ENCODE assay signal across 8 cellular contexts in the genomic region with DNA sequence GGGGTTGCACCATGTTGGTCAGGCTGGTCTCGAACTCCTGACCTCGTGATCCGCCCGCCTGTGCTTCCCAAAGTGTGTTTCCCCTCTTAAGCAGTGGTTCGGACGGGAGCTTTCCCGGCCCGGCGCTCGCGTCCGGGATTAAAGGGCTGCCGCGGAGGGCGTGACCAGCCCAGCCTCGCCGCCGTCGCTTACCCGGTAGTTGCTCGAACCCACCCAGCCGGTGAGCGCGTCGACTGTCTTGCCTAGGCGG. TPM values are rescaled to one million over a fixed set of nuclear protein-coding genes. Genes with fewer than 3 reads are reported as not detected.
A peak's percentile ranks its signal among the peaks of the same experiment; 100 is the strongest.
DNase-seq lines count a peak whose midpoint lies in the region; ATAC-seq and TF ChIP-seq lines count a peak whose summit lies in the region.

No MANE protein-coding gene starts in this region.

- H3K27ac Mint-ChIP-seq in Caco-2 (ENCODE audit: unreplicated experiment), result no peak overlapping the region
- H3K27ac Mint-ChIP-seq in activated CD8-positive, alpha-beta T cell treated with anti-CD3 and anti-CD28 coated beads, Interleukin-2, amount 10 ng/mL, durations not matched to agents 7 days and 5 days, result peak overlapping the region; percentile 91

- H3K9me3 Mint-ChIP-seq in Caco-2 (ENCODE audit: unreplicated experiment), result no peaks in the 10 kb centered on the region
- H3K9me3 Mint-ChIP-seq in activated CD8-positive, alpha-beta T cell treated with anti-CD3 and anti-CD28 coated beads, Interleukin-2, amount 10 ng/mL, durations not matched to agents 7 days and 5 days (ENCODE audit: insufficient read depth), result no peaks in the 10 kb centered on the region

- no peaks in the 10 kb centered on the region for H3K27me3 ChIP-seq in Caco-2 (replicated peaks; ENCODE audit: control insufficient read depth, insufficient read depth, low read length)
- no peaks in the 10 kb centered on the region for H3K27me3 ChIP-seq in foreskin keratinocyte
- no peaks in the 10 kb centered on the region for H3K27me3 ChIP-seq in ovary

- 0 to 1% (median 1%) methylated on average over 25 to 26 of the region's 26 CpGs for WGBS in ovary, 3 donors

- intact Hi-C loops in Caco-2 (cut with micrococcal nuclease; ENCODE audit: unreplicated experiment), result loop anchor here (5.0 to 10.0 kb wide), 3 partner anchors 275 to 583 kb away; a partner anchor contains a TSS
- intact Hi-C loops in ovary (cut with DNase I), result loop anchor here in 2 of 4 donors (5.0 kb wide), 1 partner anchor 80 kb away; no protein-coding TSS in a partner anchor

- H3K4me3 Mint-ChIP-seq in Caco-2 (ENCODE audit: unreplicated experiment), result no peak overlapping the region
- peak overlapping the region; percentile 91 for H3K4me3 Mint-ChIP-seq in activated CD8-positive, alpha-beta T cell treated with anti-CD3 and anti-CD28 coated beads, Interleukin-2, amount 10 ng/mL, durations not matched to agents 7 days and 5 days

- peaks cover 11% of the 10 kb centered on the region for H3K36me3 Mint-ChIP-seq in Caco-2 (ENCODE audit: insufficient read depth, unreplicated experiment)
- no peaks in the 10 kb centered on the region for H3K36me3 Mint-ChIP-seq in activated CD8-positive, alpha-beta T cell treated with anti-CD3 and anti-CD28 coated beads, Interleukin-2, amount 10 ng/mL, durations not matched to agents 7 days and 5 days (ENCODE audit: low read depth)

- DNase-seq in Caco-2 (peak; percentile 78 to 81), HT-29 (ENCODE audit: low spot score) (peak; percentile 59), foreskin keratinocyte (peak in 1 of 2 donors; percentile 39), ovary (peak in 4 of 5 donors; percentile 59 to 79 (median 70)), cortex of kidney (lab: John Stamatoyannopoulos, UW) (no peak), DMS153 (lab: John Stamatoyannopoulos, UW) (no peak)
- peak; percentile 71 for DNase-seq in activated CD8-positive, alpha-beta T cell treated with anti-CD3 and anti-CD28 coated beads, Interleukin-2, amount 10 ng/mL, durations not matched to agents 7 days and 5 days

- peak; percentile 65 for ATAC-seq in GM21390 (IDR thresholded peaks at IDR 0.05; ENCODE audit: unreplicated experiment)
- peak; percentile 73 for ATAC-seq in activated CD8-positive, alpha-beta T cell treated with anti-CD3 and anti-CD28 coated beads, Interleukin-2, amount 10 ng/mL, durations not matched to agents 7 days and 5 days
- peak; percentile 77 for ATAC-seq in foreskin keratinocyte

- TF ChIP-seq CTCF in Caco-2 (IDR thresholded peaks at IDR 0.05; ENCODE audit: insufficient read depth in 1 of 2, low read depth in 1 of 2, low read length in 1 of 2, severe bottlenecking in 1 of 2, unreplicated experiment in 1 of 2) (no peak), foreskin keratinocyte (conservative IDR thresholded peaks at IDR 0.05) (no peak), ovary (IDR thresholded peaks at IDR 0.05) (no peak)

- H3K4me1 Mint-ChIP-seq in Caco-2 (ENCODE audit: low read depth, unreplicated experiment), result no peaks in the 10 kb centered on the region
- peaks cover 15% of the 10 kb centered on the region for H3K4me1 Mint-ChIP-seq in activated CD8-positive, alpha-beta T cell treated with anti-CD3 and anti-CD28 coated beads, Interleukin-2, amount 10 ng/mL, durations not matched to agents 7 days and 5 days (ENCODE audit: low read depth)

- POLR2A ChIA-PET in Caco-2 (lab: Charles Lee), result interaction anchor here (1.6 kb wide), 1 partner anchor 277 kb away, joined by 4 read pairs; a partner anchor contains a TSS
- POLR2A ChIA-PET in activated CD8-positive, alpha-beta T cell treated with anti-CD3 and anti-CD28 coated beads, Interleukin-2, amount 10 ng/mL, durations not matched to agents 7 days and 5 days (lab: Charles Lee), result interaction anchor here (0.8 to 1.9 kb wide), 4 partner anchors 80 to 279 kb away, joined by 3 to 8 read pairs (median 3); a partner anchor contains a TSS

- H3K4me1 ChIP-seq in Caco-2 (peaks cover 11% of the 10 kb centered on the region; the same call in 1 of the 2 replicates), foreskin keratinocyte (peaks cover 13% of the 10 kb centered on the region), ovary (ENCODE audit: insufficient read depth) (no peaks in the 10 kb centered on the region)

- H3K36me3 ChIP-seq in Caco-2 (ENCODE audit: control insufficient read depth, insufficient read depth, low read length) (no peaks in the 10 kb centered on the region), ovary (no peaks in the 10 kb centered on the region)

- TF ChIP-seq POLR2A in ovary (IDR thresholded peaks at IDR 0.05), result no peak

- no peaks in the 10 kb centered on the region for H3K27me3 Mint-ChIP-seq in Caco-2 (ENCODE audit: insufficient read depth, unreplicated experiment)
- H3K27me3 Mint-ChIP-seq in activated CD8-positive, alpha-beta T cell treated with anti-CD3 and anti-CD28 coated beads, Interleukin-2, amount 10 ng/mL, durations not matched to agents 7 days and 5 days (ENCODE audit: low read depth), result no peaks in the 10 kb centered on the region

- BruUV-seq in Caco-2 (replicated peaks; lab: Mats Ljungman, UMichigan), result no TSS peak

- no peaks in the 10 kb centered on the region for H3K9me3 ChIP-seq in Caco-2
- no peaks in the 10 kb centered on the region for H3K9me3 ChIP-seq in ovary

- TF ChIP-seq EP300 in ovary (IDR thresholded peaks at IDR 0.05), result no peak

- H3K27ac ChIP-seq in foreskin keratinocyte (peak overlapping the region; percentile 87), ovary (peak overlapping the region; percentile 96 to 100)

- CTCF ChIA-PET in Caco-2 (lab: Charles Lee), result no interaction called here
- CTCF ChIA-PET in activated CD8-positive, alpha-beta T cell treated with anti-CD3 and anti-CD28 coated beads, Interleukin-2, amount 10 ng/mL, durations not matched to agents 7 days and 5 days (lab: Charles Lee), result interaction anchor here (2.2 kb wide), 1 partner anchor 70 kb away, joined by 13 read pairs; no protein-coding TSS in a partner anchor

- peak overlapping the region; percentile 90 for H3K4me3 ChIP-seq in Caco-2 (ENCODE audit: low read depth, low read length)
- H3K4me3 ChIP-seq in ovary, result peak overlapping the region; percentile 98

RNA-seq across cellular contexts. Expression of a gene that starts 0.5 kb away (rescaled TPM):
- 65.6 and 66.3 TPM in 2 replicates for total RNA-seq in Caco-2 (2022)
- total RNA-seq in HT-29 (2014; rRNA removed; shearing (Covaris generic)), result 38.1 and 49.5 TPM in 2 replicates
- 10 to 100 TPM; 44.0 to 44.3 TPM for total RNA-seq in activated CD8-positive, alpha-beta T cell treated with anti-CD3 and anti-CD28 coated beads, Interleukin-2, amount 10 ng/mL, durations not matched to agents 7 days and 5 days
- 41.9 and 43.9 TPM in 2 replicates for total RNA-seq in foreskin keratinocyte
- 6.0 and 7.1 TPM in 2 replicates for polyA plus RNA-seq in foreskin keratinocyte
- total RNA-seq in ovary, result 10 to 100 TPM; 51.4 to 71.2 (median 67.1) TPM
- 10 to 100 TPM; 14.5 to 42.9 TPM for polyA plus RNA-seq in ovary

Comparison
In these comparisons a context has a peak if more than half of its experiments do, and no peak if none do; other contexts are left out.
1. DNase-seq: peak in Caco-2 (2 of 2), HT-29 (single experiment), activated CD8-positive, alpha-beta T cell treated with anti-CD3 and anti-CD28 coated beads, Interleukin-2, amount 10 ng/mL, durations not matched to agents 7 days and 5 days (single experiment) and ovary (4 of 5); none in cortex of kidney (single experiment) and DMS153 (single experiment).
2. Peak in every context shown above with its lines, with median percentiles within 50 percentile points of each other: ATAC-seq.